1 cellular context compared by ENCODE assay signal in the genomic region with DNA sequence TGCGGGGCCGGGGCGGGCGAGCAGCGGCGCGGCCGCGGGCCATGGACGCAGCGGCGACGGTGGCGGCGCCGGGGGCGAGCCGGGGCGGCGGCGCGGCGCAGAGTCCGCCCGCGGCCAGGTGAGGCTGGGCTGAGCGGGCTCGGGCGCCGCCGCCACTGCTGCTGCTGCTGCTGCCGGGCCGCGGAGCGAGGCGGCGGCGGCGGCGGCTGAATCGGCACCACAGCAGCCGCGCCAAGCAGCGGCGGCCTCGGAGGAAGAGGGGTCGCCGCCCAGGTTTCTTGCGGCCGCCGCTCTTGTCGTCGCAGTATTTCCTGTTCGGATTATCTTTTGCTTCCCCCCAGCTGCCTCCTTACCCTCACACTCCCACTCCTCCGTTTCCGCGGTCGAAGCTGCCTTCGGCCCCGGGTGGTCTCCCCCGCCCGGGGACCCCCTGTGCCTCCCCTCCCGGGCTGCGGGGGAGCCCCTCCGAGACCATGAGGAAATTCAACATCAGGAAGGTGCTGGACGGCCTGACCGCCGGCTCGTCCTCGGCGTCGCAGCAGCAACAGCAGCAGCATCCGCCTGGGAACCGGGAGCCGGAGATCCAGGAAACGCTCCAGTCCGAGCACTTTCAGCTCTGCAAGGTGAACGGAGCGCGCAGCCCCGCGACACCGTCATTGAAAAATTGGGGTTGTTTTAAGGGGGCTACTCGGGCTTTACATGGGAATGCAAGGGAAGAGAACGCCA.
A peak's percentile ranks its signal among the peaks of the same experiment; 100 is the strongest.
TF ChIP-seq lines count a peak whose summit lies in the region.

A gene (plus strand): TSS at position 358 of the 726 bp plus-strand sequence. CDS start 116 bp downstream, at position 474.

TF ChIP-seq in H1, 55 proteins besides CTCF, POLR2A, EP300 and RAD21 (continued from another document):
- TF ChIP-seq RNF2 (IDR thresholded peaks at IDR 0.05; ENCODE audit: borderline replicate concordance, low read depth, low read length, missing control alignments, poor library complexity, severe bottlenecking) (no peak), SP4 (IDR thresholded peaks at IDR 0.05; ENCODE audit: low read length) (no peak), SRF (IDR thresholded peaks at IDR 0.05; ENCODE audit: low read depth, low read length) (no peak), POU5F1 (IDR thresholded peaks at IDR 0.05; ENCODE audit: low read depth, low read length) (no peak), TBP (IDR thresholded peaks at IDR 0.05; ENCODE audit: low read depth, low read length) (no peak), KDM4A (IDR thresholded peaks at IDR 0.05; ENCODE audit: low read depth, low read length, severe bottlenecking) (peak; percentile 82), POLR2AphosphoS5 (IDR thresholded peaks at IDR 0.05; ENCODE audit: low read depth, low read length) (no peak), YY1 (IDR thresholded peaks at IDR 0.05; ENCODE audit: low read depth, low read length) (no peak), TAF1 (IDR thresholded peaks at IDR 0.05; ENCODE audit: low read depth, low read length) (peak; percentile 37; the same call in 1 of the 2 replicates), NANOG (IDR thresholded peaks at IDR 0.05; ENCODE audit: insufficient read depth, low read depth, low read length, poor library complexity, severe bottlenecking) (no peak), TCF12 (IDR thresholded peaks at IDR 0.05; ENCODE audit: low read depth, low read length) (no peak), CHD1 (IDR thresholded peaks at IDR 0.05; ENCODE audit: low read depth, low read length) (no peak), CEBPB (IDR thresholded peaks at IDR 0.05; ENCODE audit: low read depth, low read length) (no peak), HDAC2 (IDR thresholded peaks at IDR 0.05; ENCODE audit: borderline replicate concordance in 1 of 2, low read depth in 2 of 2, low read length in 2 of 2) (no peak), SIRT6 (IDR thresholded peaks at IDR 0.05; ENCODE audit: low read length) (no peak), RBBP5 (IDR thresholded peaks at IDR 0.05; ENCODE audit: borderline replicate concordance, low read depth, low read length) (0 out of 2 replicates have a peak, but pooled peaks have one; percentile 51), TAF7 (optimal IDR thresholded peaks at IDR 0.05; ENCODE audit: borderline replicate concordance, low read depth, low read length) (no peak), SIN3A (conservative IDR thresholded peaks at IDR 0.05 in 1 of 2, IDR thresholded peaks at IDR 0.05 in 1 of 2; ENCODE audit: low read depth in 1 of 2, low read length in 2 of 2) (peak in 1 of 2 experiments; percentile 27; a peak in 1 of 4 replicates), GABPA (IDR thresholded peaks at IDR 0.05; ENCODE audit: borderline replicate concordance, insufficient read depth, low read length) (no peak), RXRA (IDR thresholded peaks at IDR 0.05; ENCODE audit: insufficient read depth, low read depth, low read length) (no peak), BCL11A (IDR thresholded peaks at IDR 0.05; ENCODE audit: low read depth in 2 of 2, low read length in 2 of 2) (no peak), SUZ12 (IDR thresholded peaks at IDR 0.05; ENCODE audit: low read length) (no peak), ZNF274 (IDR thresholded peaks at IDR 0.05; ENCODE audit: borderline replicate concordance, extremely low read depth, low read length) (no peak), ASH2L (IDR thresholded peaks at IDR 0.05; ENCODE audit: low read length) (peak; percentile 96), PHF8 (conservative IDR thresholded peaks at IDR 0.05; ENCODE audit: low read depth, low read length) (peak; percentile 25; the same call in 1 of the 2 replicates)
- TF ChIP-seq, protein P1, sequence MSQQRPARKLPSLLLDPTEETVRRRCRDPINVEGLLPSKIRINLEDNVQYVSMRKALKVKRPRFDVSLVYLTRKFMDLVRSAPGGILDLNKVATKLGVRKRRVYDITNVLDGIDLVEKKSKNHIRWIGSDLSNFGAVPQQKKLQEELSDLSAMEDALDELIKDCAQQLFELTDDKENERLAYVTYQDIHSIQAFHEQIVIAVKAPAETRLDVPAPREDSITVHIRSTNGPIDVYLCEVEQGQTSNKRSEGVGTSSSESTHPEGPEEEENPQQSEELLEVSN (IDR thresholded peaks at IDR 0.05), result no peak
- TF ChIP-seq, protein P2, sequence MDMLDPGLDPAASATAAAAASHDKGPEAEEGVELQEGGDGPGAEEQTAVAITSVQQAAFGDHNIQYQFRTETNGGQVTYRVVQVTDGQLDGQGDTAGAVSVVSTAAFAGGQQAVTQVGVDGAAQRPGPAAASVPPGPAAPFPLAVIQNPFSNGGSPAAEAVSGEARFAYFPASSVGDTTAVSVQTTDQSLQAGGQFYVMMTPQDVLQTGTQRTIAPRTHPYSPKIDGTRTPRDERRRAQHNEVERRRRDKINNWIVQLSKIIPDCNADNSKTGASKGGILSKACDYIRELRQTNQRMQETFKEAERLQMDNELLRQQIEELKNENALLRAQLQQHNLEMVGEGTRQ (IDR thresholded peaks at IDR 0.05; ENCODE audit: low read length), result no peak
- TF ChIP-seq, protein P3, sequence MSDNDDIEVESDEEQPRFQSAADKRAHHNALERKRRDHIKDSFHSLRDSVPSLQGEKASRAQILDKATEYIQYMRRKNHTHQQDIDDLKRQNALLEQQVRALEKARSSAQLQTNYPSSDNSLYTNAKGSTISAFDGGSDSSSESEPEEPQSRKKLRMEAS (IDR thresholded peaks at IDR 0.05), result peak; percentile 49; the same call in 1 of the 2 replicates
